Comparison of ENCODE assay signal across 8 cellular contexts in genomic region chr5:177357459-177358332, GRCh38. TPM values are rescaled to one million over a fixed set of nuclear protein-coding genes. Genes with fewer than 3 reads are reported as not detected.
DNase-seq lines count a peak whose midpoint lies in the region; ATAC-seq and TF ChIP-seq lines count a peak whose summit lies in the region.

Gene RGS14, plus strand, starts transcription at chr5:177357924. Its CDS starts 101 bp downstream, at chr5:177358025.

- no peaks in the 10 kb centered on the region for H3K27me3 Mint-ChIP-seq in Calu3 (ENCODE audit: unreplicated experiment)

- H3K4me3 Mint-ChIP-seq in Calu3 (ENCODE audit: low read depth, unreplicated experiment) = peak within 1 kb of the TSS; percentile 55

- H3K9me3 ChIP-seq in SJSA1 (replicated peaks) = no peaks in the 10 kb centered on the region

- TF ChIP-seq CTCF in Calu3 (IDR thresholded peaks at IDR 0.05; ENCODE audit: unreplicated experiment) = no peak

- H3K4me3 ChIP-seq in SJSA1 = peak within 1 kb of the TSS; percentile 13; the same call in 1 of the 2 replicates

- BruUV-seq in Calu3 (replicated peaks; lab: Mats Ljungman, UMichigan) = no TSS peak

- no peak within 1 kb of the TSS for H3K27ac ChIP-seq in SJSA1

- CTCF ChIA-PET in Calu3 (lab: Charles Lee) = interaction anchor here (1.0 kb wide), 1 partner anchor 33 kb away, joined by 4 read pairs; no protein-coding TSS in a partner anchor

- peak within 1 kb of the TSS; percentile 37 for H3K27ac Mint-ChIP-seq in Calu3 (ENCODE audit: unreplicated experiment)

- peaks cover 61% of the 10 kb centered on the region for H3K4me1 Mint-ChIP-seq in Calu3 (ENCODE audit: low read depth, unreplicated experiment)

- ATAC-seq in GM19463 (IDR thresholded peaks at IDR 0.05; ENCODE audit: unreplicated experiment) (peak; percentile 94), HG03558 (IDR thresholded peaks at IDR 0.05; ENCODE audit: extremely low read depth, unreplicated experiment) (peak; percentile 81), left cardiac atrium (peak; percentile 54 to 80)

- H3K36me3 ChIP-seq in SJSA1 = no peaks in the 10 kb centered on the region

- H3K9me3 Mint-ChIP-seq in Calu3 (ENCODE audit: low read depth, unreplicated experiment) = peaks cover 5% of the 10 kb centered on the region

- H3K4me1 ChIP-seq in SJSA1 (replicated peaks) = peaks cover 9% of the 10 kb centered on the region

- DNase-seq in Calu3 (no peak), SJSA1 (ENCODE audit: low read depth in 1 of 2, low spot score in 2 of 2) (no peak), left cardiac atrium (no peak), NCI-H1694 treated with DMSO at 0.1 percent for 48 hours (lab: John Stamatoyannopoulos, UW) (no peak)
- peak; percentile 58 for DNase-seq in activated gamma-delta T cell treated with anti-CD3 and anti-CD28 coated beads, Interleukin-2, amount 50 U/mL, for 16 hours (ENCODE audit: low read depth)
- peak; percentile 28 to 39 for DNase-seq in stimulated activated CD4-positive, alpha-beta T cell treated with anti-CD3 and anti-CD28 coated beads, Interleukin-15, amount 100 ng/mL, for 48 hours (ENCODE audit: low read depth in 2 of 2)

- H3K27me3 ChIP-seq in SJSA1 (replicated peaks) = 0 out of 2 replicates have a peak, but pooled peaks cover 3% of the 10 kb centered on the region

- peaks cover 20% of the 10 kb centered on the region for H3K36me3 Mint-ChIP-seq in Calu3 (ENCODE audit: insufficient read depth, unreplicated experiment)

- intact Hi-C loops in Calu3 (cut with micrococcal nuclease; ENCODE audit: unreplicated experiment) (no loop called here), left cardiac atrium (cut with DNase I) (no loop called here)

RNA-seq across cellular contexts. Expression of gene RGS14, which starts in this region (rescaled TPM):
- total RNA-seq in Calu3 (2022) = 12.9 and 13.0 TPM in 2 replicates
- total RNA-seq in SJSA1 (2014; rRNA removed; shearing (Covaris generic)) = 1.6 TPM in 1 of 2 replicates, not detected in the other
- total RNA-seq in left cardiac atrium = 1 to 10 TPM; 3.7 to 4.7 TPM

Comparison
In these comparisons a context has a peak if more than half of its experiments do, and no peak if none do; other contexts are left out.
1. DNase-seq: peak in activated gamma-delta T cell treated with anti-CD3 and anti-CD28 coated beads, Interleukin-2, amount 50 U/mL, for 16 hours (single experiment) and stimulated activated CD4-positive, alpha-beta T cell treated with anti-CD3 and anti-CD28 coated beads, Interleukin-15, amount 100 ng/mL, for 48 hours (2 of 2); none in Calu3 (single experiment), SJSA1 (0 of 2), left cardiac atrium (single experiment) and NCI-H1694 treated with DMSO at 0.1 percent for 48 hours (single experiment).
2. Peak in every context shown above with its lines, with median percentiles within 50 percentile points of each other: ATAC-seq.